23 cellular contexts compared by ENCODE assay signal in the genomic region with DNA sequence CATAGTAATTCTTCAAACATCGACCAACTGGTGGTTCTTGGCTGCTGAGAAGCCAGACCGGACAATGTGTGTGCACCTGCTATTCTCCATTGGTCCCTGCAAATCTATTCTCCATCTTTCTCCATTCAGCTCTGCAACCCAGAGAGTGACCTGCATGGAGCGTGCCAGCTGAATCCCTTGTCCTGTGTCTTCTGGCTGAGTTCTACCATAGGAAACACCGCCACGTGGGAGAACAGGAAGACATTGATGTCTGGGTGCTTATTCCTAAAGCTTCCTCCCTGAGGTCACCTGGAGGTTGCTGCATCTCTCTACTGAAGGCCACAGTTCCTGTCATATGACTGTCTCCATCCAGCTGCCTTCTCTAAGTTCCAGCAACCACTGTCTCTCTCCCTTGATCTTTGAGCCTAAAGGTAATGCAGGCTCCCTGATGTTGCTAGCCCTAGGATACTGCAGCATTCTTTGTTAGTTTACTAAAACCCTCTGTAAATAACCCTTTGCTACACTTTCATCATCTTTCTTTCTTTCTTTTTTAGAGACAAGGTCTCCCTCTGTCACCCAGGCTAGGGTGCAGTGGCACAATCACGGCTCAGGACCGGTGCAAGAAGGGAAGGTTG. TPM values are rescaled to one million over a fixed set of nuclear protein-coding genes. Genes with fewer than 3 reads are reported as not detected.
DNase-seq lines count a peak whose midpoint lies in the region; ATAC-seq, FAIRE-seq and TF ChIP-seq lines count a peak whose summit lies in the region.
"Had no signal": no experiment of that assay in that cellular context is flagged by ENCODE, and none has a peak within 500 bp of the region (broad histone marks: within the 10 kb centered on the region; RNA-seq: fewer than 3 reads in every experiment).

No MANE protein-coding gene starts in this region.

- intact Hi-C loops in HepG2 (cut with micrococcal nuclease; ENCODE audit: unreplicated experiment) = loop anchor here (1.0 kb wide), 1 partner anchor 9 kb away; no protein-coding TSS in a partner anchor

- peak; percentile 27 for TF ChIP-seq RAD21 in HepG2 (CRISPR knock-in tag; IDR thresholded peaks at IDR 0.05)

- H3K9me3 ChIP-seq in HepG2 (ENCODE audit: low read length) = no peaks in the 10 kb centered on the region
- H3K9me3 ChIP-seq: SJCRH30 had no signal

- TF ChIP-seq EP300 in HepG2 (IDR thresholded peaks at IDR 0.05; ENCODE audit: low read depth in 2 of 2, low read length in 2 of 2) (peak; percentile 79 to 90; a peak in 3 of 4 replicates), HepG2 (CRISPR knock-in tag; IDR thresholded peaks at IDR 0.05; ENCODE audit: borderline replicate concordance) (peak; percentile 88)

- H3K27ac ChIP-seq in HepG2 (ENCODE audit: extremely low read length, insufficient read depth, low read length) = peak overlapping the region; percentile 33
- H3K27ac ChIP-seq: SJCRH30 had no signal

- H3K4me1 Mint-ChIP-seq in WTC11 (peaks cover 15% of the 10 kb centered on the region; the same call in 1 of the 2 replicates), type B pancreatic cell (ENCODE audit: unreplicated experiment) (peaks cover 7% of the 10 kb centered on the region)

- TF ChIP-seq POLR2A in HepG2 (IDR thresholded peaks at IDR 0.05; ENCODE audit: insufficient read depth in 1 of 2, low read depth in 2 of 2, low read length in 2 of 2) = no peak

- H3K27ac Mint-ChIP-seq in WTC11 (no peak overlapping the region), type B pancreatic cell (peak overlapping the region; percentile 15)

- no peaks in the 10 kb centered on the region for H3K36me3 Mint-ChIP-seq in WTC11
- H3K36me3 Mint-ChIP-seq in type B pancreatic cell = no peaks in the 10 kb centered on the region

- H3K4me2 ChIP-seq in HepG2 (ENCODE audit: low read depth, low read length) = peak overlapping the region; percentile 57

- CTCF ChIA-PET in WTC11 (lab: Charles Lee) = interaction anchor here (1.8 kb wide), 1 partner anchor 10 kb away, joined by 9 read pairs; no protein-coding TSS in a partner anchor
- CTCF ChIA-PET in HepG2 (lab: Yijun Ruan, JAX; ENCODE audit: low intra/inter-chr PET ratio, low total read pairs) = interaction anchor here (1.3 kb wide), 1 partner anchor 9 kb away, joined by 3 read pairs; no protein-coding TSS in a partner anchor

- WGBS in HepG2 (ENCODE audit: low lambda C conversion rate) = 25% methylated on average over 7 of the region's 7 CpGs

- no TSS peak for BruUV-seq in HepG2 (replicated peaks; lab: Mats Ljungman, UMichigan)

- H2AFZ ChIP-seq in HepG2 (ENCODE audit: low read length) = no peak overlapping the region

- ATAC-seq in WTC11 (no peak), HepG2 (peak; percentile 96), GM21717 (IDR thresholded peaks at IDR 0.05; ENCODE audit: unreplicated experiment) (no peak), GM18868 (IDR thresholded peaks at IDR 0.05; ENCODE audit: unreplicated experiment) (no peak)

- H3K4me1 ChIP-seq in HepG2 (ENCODE audit: insufficient read depth, low read length) = peaks cover 46% of the 10 kb centered on the region

- FAIRE-seq in HepG2 (lab: Jason Lieb, UNC) = peak; percentile 84
- FAIRE-seq: GM18507, H1, HTR-8/SVneo had no signal

- peak; percentile 29 for DNase-seq in activated CD8-positive, alpha-beta memory T cell treated with anti-CD3 and anti-CD28 coated beads, Interleukin-2, amount 50 U/mL, for 48 hours
- no peak for DNase-seq in activated CD8-positive, alpha-beta memory T cell treated with anti-CD3 and anti-CD28 coated beads, Interleukin-2, amount 50 U/mL, for 4 hours
- DNase-seq in WTC11 (ENCODE audit: low spot score) = no peak
- DNase-seq in HepG2 (ENCODE audit: low spot score) = peak; percentile 92
- no peak for DNase-seq in type B pancreatic cell (ENCODE audit: extremely low spot score, unreplicated experiment)
- DNase-seq: DMS153, HCEC 1CT, KG1, MM.1S, NCI-H1092 treated with DMSO at 0.1 percent for 48 hours, NCI-H1436, NCI-H187, NCI-H2081 treated with DMSO at 0.1 percent for 48 hours, NCI-H2171, NCI-H345, NCI-H524, NCI-H748 treated with DMSO at 0.1 percent for 48 hours, SJCRH30 had no signal

- in situ Hi-C loops in HepG2 (cut with HindIII; ENCODE audit: extremely low pct_ligation_motif_present, low pct_unique_long_range_greater_than_20kb) = no loop called here

- no peaks in the 10 kb centered on the region for H3K27me3 ChIP-seq in HepG2 (ENCODE audit: control insufficient read depth in 1 of 2, insufficient read depth in 2 of 2, low read length in 2 of 2)
- H3K27me3 ChIP-seq: SJCRH30 had no signal

- H3K4me3 Mint-ChIP-seq in WTC11 (no peak overlapping the region), type B pancreatic cell (no peak overlapping the region)

- no peak for TF ChIP-seq CTCF in WTC11 (IDR thresholded peaks at IDR 0.05)
- TF ChIP-seq CTCF in HepG2 (CRISPR knock-in tag; IDR thresholded peaks at IDR 0.05) = peak; percentile 21; the same call in 1 of the 2 replicates
- TF ChIP-seq CTCF in type B pancreatic cell (conservative IDR thresholded peaks at IDR 0.05) = no peak

- peak overlapping the region in 1 of 3 experiments; percentile 16; a peak in 1 of 6 replicates for H3K4me3 ChIP-seq in HepG2 (replicated peaks in 1 of 3; ENCODE audit: insufficient read depth in 1 of 3, low read depth in 2 of 3, low read length in 3 of 3)
- H3K4me3 ChIP-seq: SJCRH30 had no signal

- POLR2A ChIA-PET in WTC11 (lab: Charles Lee) (interaction anchor here (1.3 kb wide), 1 partner anchor 11 kb away, joined by 3 read pairs; a partner anchor contains a TSS), HepG2 (lab: Yijun Ruan, JAX) (interaction anchor here (0.9 to 2.6 kb wide), 6 partner anchors 10 to 146 kb away, joined by 4 to 20 read pairs (median 8); a partner anchor contains a TSS)

- no peaks in the 10 kb centered on the region for H3K9me3 Mint-ChIP-seq in WTC11
- no peaks in the 10 kb centered on the region for H3K9me3 Mint-ChIP-seq in type B pancreatic cell

- H3K27me3 Mint-ChIP-seq in WTC11 (ENCODE audit: low read depth) (no peaks in the 10 kb centered on the region; the same call in 1 of the 2 replicates), type B pancreatic cell (peaks cover 10% of the 10 kb centered on the region)

- H3K36me3 ChIP-seq in HepG2 (replicated peaks in 1 of 2; ENCODE audit: control insufficient read depth in 1 of 2, insufficient read depth in 2 of 2, low read length in 2 of 2) = no peaks in the 10 kb centered on the region
- H3K36me3 ChIP-seq: SJCRH30 had no signal

- H4K20me1 ChIP-seq in HepG2 (ENCODE audit: insufficient read depth, low read length) = no peaks in the 10 kb centered on the region

- H3K9ac ChIP-seq in HepG2 (ENCODE audit: insufficient read depth, low read depth, low read length) = no peak overlapping the region

- H3K79me2 ChIP-seq in HepG2 (ENCODE audit: insufficient read depth, low read length) = no peaks in the 10 kb centered on the region

RNA-seq across cellular contexts. Expression of a gene that starts 10.6 kb away (rescaled TPM):
- 67.3 to 80.8 TPM (median 72.2 TPM) in 3 replicates for total RNA-seq in WTC11 (2021)
- total RNA-seq in HepG2 (2016; rRNA removed; fragmentation: Illumina TruSeq; extraction: Trizol) = 53.7 and 72.7 TPM in 2 replicates
- total RNA-seq in HepG2 (2016; cell fraction: cytosol; rRNA removed; fragmentation: Illumina TruSeq; extraction: Trizol; ENCODE audit: low read depth) = 52.2 and 56.7 TPM in 2 replicates
- 50.1 and 65.9 TPM in 2 replicates for total RNA-seq in HepG2 (2016; cell fraction: insoluble cytoplasmic fraction; rRNA removed; fragmentation: Illumina TruSeq; extraction: Trizol)
- total RNA-seq in HepG2 (2016; cell fraction: membrane; rRNA removed; fragmentation: Illumina TruSeq; extraction: Trizol) = 45.7 and 53.5 TPM in 2 replicates
- total RNA-seq in HepG2 (2016; cell fraction: nucleus; rRNA removed; fragmentation: Illumina TruSeq; extraction: Trizol) = 131 and 149 TPM in 2 replicates
- polyA plus RNA-seq in HepG2 (2011; rRNA removed) = 39.1 and 48.7 TPM in 2 replicates
- 16.8 and 24.6 TPM in 2 replicates for polyA plus RNA-seq in HepG2 (2011; cell fraction: cytosol; rRNA removed)
- polyA plus RNA-seq in HepG2 (2011; cell fraction: nucleus; rRNA removed) = 87.4 and 101 TPM in 2 replicates
- polyA plus RNA-seq in HepG2 (2012) = 39.6 and 43.6 TPM in 2 replicates
- 2.1 and 2.8 TPM in 2 replicates for polyA plus RNA-seq in HepG2 (2016; cell fraction: cytosol; fragmentation: Illumina TruSeq; extraction: Trizol; ENCODE audit: low read depth)
- 29.8 and 31.4 TPM in 2 replicates for polyA plus RNA-seq in HepG2 (2016; cell fraction: insoluble cytoplasmic fraction; fragmentation: Illumina TruSeq; extraction: Trizol; ENCODE audit: low read depth)
- polyA plus RNA-seq in HepG2 (2016; cell fraction: membrane; fragmentation: Illumina TruSeq; extraction: Trizol; ENCODE audit: low read depth) = 4.7 and 5.7 TPM in 2 replicates
- 100 and 114 TPM in 2 replicates for polyA plus RNA-seq in HepG2 (2016; cell fraction: nucleus; fragmentation: Illumina TruSeq; extraction: Trizol; ENCODE audit: insufficient read depth, low read depth)
- 109 and 150 TPM in 2 replicates for polyA minus RNA-seq in HepG2 (2011; rRNA and poly(A)+ RNA removed; ENCODE audit: low replicate concordance)
- 67.3 and 79.2 TPM in 2 replicates for polyA minus RNA-seq in HepG2 (2011; cell fraction: cytosol; rRNA and poly(A)+ RNA removed)
- 508 and 586 TPM in 2 replicates for polyA minus RNA-seq in HepG2 (2011; cell fraction: nucleus; rRNA and poly(A)+ RNA removed)
- total RNA-seq in type B pancreatic cell (ENCODE audit: low replicate concordance) = 77.0 and 80.5 TPM in 2 replicates

RNA-seq across cellular contexts. Expression of a gene that starts 46.9 kb away (rescaled TPM):
- total RNA-seq in WTC11 (2021) (2.5 to 3.7 TPM (median 3.6 TPM) in 3 replicates), HepG2 (2016; rRNA removed; fragmentation: Illumina TruSeq; extraction: Trizol) (1.2 TPM in 2 replicates), type B pancreatic cell (ENCODE audit: low replicate concordance) (1.4 and 2.6 TPM in 2 replicates)
- 0.20 and 0.62 TPM in 2 replicates for total RNA-seq in HepG2 (2016; cell fraction: cytosol; rRNA removed; fragmentation: Illumina TruSeq; extraction: Trizol; ENCODE audit: low read depth)
- 0.77 and 1.2 TPM in 2 replicates for total RNA-seq in HepG2 (2016; cell fraction: insoluble cytoplasmic fraction; rRNA removed; fragmentation: Illumina TruSeq; extraction: Trizol)
- 0.62 and 0.74 TPM in 2 replicates for total RNA-seq in HepG2 (2016; cell fraction: membrane; rRNA removed; fragmentation: Illumina TruSeq; extraction: Trizol)
- 1.6 and 2.1 TPM in 2 replicates for total RNA-seq in HepG2 (2016; cell fraction: nucleus; rRNA removed; fragmentation: Illumina TruSeq; extraction: Trizol)
- polyA plus RNA-seq in HepG2 (2011; rRNA removed) = 5.1 and 5.4 TPM in 2 replicates
- polyA plus RNA-seq in HepG2 (2011; cell fraction: cytosol; rRNA removed) = 3.4 and 5.0 TPM in 2 replicates
- polyA plus RNA-seq in HepG2 (2011; cell fraction: nucleus; rRNA removed) = 4.3 and 4.5 TPM in 2 replicates
- polyA plus RNA-seq in HepG2 (2012) = 2.8 and 4.5 TPM in 2 replicates
- polyA plus RNA-seq in HepG2 (2016; cell fraction: cytosol; fragmentation: Illumina TruSeq; extraction: Trizol; ENCODE audit: low read depth) = 0.16 and 0.23 TPM in 2 replicates
- 1.0 and 1.1 TPM in 2 replicates for polyA plus RNA-seq in HepG2 (2016; cell fraction: insoluble cytoplasmic fraction; fragmentation: Illumina TruSeq; extraction: Trizol; ENCODE audit: low read depth)
- polyA plus RNA-seq in HepG2 (2016; cell fraction: membrane; fragmentation: Illumina TruSeq; extraction: Trizol; ENCODE audit: low read depth) = 0.37 and 0.55 TPM in 2 replicates
- polyA plus RNA-seq in HepG2 (2016; cell fraction: nucleus; fragmentation: Illumina TruSeq; extraction: Trizol; ENCODE audit: insufficient read depth, low read depth) = 3.2 TPM in 2 replicates
- 4.8 and 9.6 TPM in 2 replicates for polyA minus RNA-seq in HepG2 (2011; rRNA and poly(A)+ RNA removed; ENCODE audit: low replicate concordance)
- polyA minus RNA-seq in HepG2 (2011; cell fraction: cytosol; rRNA and poly(A)+ RNA removed) = 6.1 and 6.4 TPM in 2 replicates
- polyA minus RNA-seq in HepG2 (2011; cell fraction: nucleus; rRNA and poly(A)+ RNA removed) = 7.6 and 10.7 TPM in 2 replicates

Comparison
In these comparisons a context has a peak if more than half of its experiments do, and no peak if none do; other contexts are left out.
1. DNase-seq: peak in activated CD8-positive, alpha-beta memory T cell treated with anti-CD3 and anti-CD28 coated beads, Interleukin-2, amount 50 U/mL, for 48 hours (single experiment) and HepG2 (single experiment); none in activated CD8-positive, alpha-beta memory T cell treated with anti-CD3 and anti-CD28 coated beads, Interleukin-2, amount 50 U/mL, for 4 hours (single experiment), WTC11 (single experiment) and type B pancreatic cell (single experiment).